Comparison of ENCODE assay signal across 8 cellular contexts in the genomic region with DNA sequence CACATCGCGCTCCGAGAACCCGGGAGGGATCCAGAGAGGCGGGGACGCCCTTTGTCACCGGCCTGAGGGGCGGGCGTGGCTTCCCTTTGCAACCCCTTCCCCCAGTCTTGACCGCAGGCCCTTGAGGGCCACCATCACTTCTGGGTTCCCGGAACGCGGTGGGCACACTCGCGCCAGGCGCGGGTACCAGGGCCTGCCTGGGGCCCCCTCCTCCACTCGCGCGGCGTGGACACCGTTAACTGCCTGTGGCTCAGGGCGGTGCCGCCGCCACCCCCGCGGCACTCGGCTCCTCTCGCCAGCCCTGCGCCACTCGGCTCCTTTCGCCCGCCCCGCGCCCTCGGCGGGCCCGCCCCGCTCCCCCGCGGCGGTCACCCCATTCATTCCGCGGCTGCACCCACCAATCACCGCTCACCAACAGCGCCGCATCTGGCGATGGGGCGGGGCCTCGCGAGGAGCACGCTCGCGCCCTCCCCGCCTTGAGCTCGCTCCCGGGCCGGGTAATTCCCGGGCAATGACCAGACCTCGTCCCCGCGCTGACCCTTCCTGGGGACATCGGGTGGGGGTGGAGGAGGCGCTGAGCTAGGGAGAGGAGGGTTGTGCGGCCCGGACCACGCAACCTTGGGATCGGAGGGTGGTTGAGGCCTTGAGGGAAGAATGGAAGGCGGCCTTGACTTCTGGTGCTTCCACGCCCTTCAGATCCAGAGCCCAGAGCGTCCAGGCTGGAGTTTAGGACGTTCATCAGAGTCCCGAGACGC. TPM values are rescaled to one million over a fixed set of nuclear protein-coding genes. Genes with fewer than 3 reads are reported as not detected.
A peak's percentile ranks its signal among the peaks of the same experiment; 100 is the strongest.
DNase-seq lines count a peak whose midpoint lies in the region; ATAC-seq and TF ChIP-seq lines count a peak whose summit lies in the region.

No MANE protein-coding gene starts in this region.

- peak overlapping the region; percentile 100 for H3K27ac Mint-ChIP-seq in nephron progenitor cell

- H3K27me3 Mint-ChIP-seq in nephron progenitor cell (ENCODE audit: low read depth, poor library complexity) = peaks cover 7% of the 10 kb centered on the region

- DNase-seq in ELF-1 (ENCODE audit: low read depth, low spot score) (peak; percentile 97), GOT3 (lab: John Stamatoyannopoulos, UW) (peak; percentile 92), LoVo (ENCODE audit: low spot score) (peak; percentile 92), RWPE1 (ENCODE audit: low spot score) (peak; percentile 95), activated gamma-delta T cell (lab: John Stamatoyannopoulos, UW) (peak; percentile 85), fibroblast of the aortic adventitia (ENCODE audit: low read depth) (peak; percentile 96), nephron progenitor cell (peak; percentile 94)
- peak; percentile 93 for DNase-seq in stimulated activated naive CD8-positive, alpha-beta T cell treated with anti-CD3 and anti-CD28 coated beads, Interleukin-15, Interleukin-2, amounts not matched to agents 100 U/mL and 50 U/mL, for 24 hours

- POLR2A ChIA-PET in RWPE1 (lab: Yijun Ruan, JAX; ENCODE audit: low non-redundant PET) = no interaction called here

- TF ChIP-seq CTCF in RWPE1 (conservative IDR thresholded peaks at IDR 0.05; ENCODE audit: low read depth) (no peak), fibroblast of the aortic adventitia (IDR thresholded peaks at IDR 0.05; ENCODE audit: insufficient read depth, low read length) (no peak), nephron progenitor cell (IDR thresholded peaks at IDR 0.05) (no peak)

- peaks cover 52% of the 10 kb centered on the region for H3K4me1 Mint-ChIP-seq in nephron progenitor cell

- H3K4me3 ChIP-seq in fibroblast of the aortic adventitia (ENCODE audit: low read depth, low read length) = peak overlapping the region; percentile 66

- peak overlapping the region; percentile 81 for H3K4me3 Mint-ChIP-seq in nephron progenitor cell

- H3K36me3 Mint-ChIP-seq in nephron progenitor cell (ENCODE audit: low read depth) = peaks cover 4% of the 10 kb centered on the region

- ATAC-seq in stimulated activated naive CD8-positive, alpha-beta T cell treated with anti-CD3 and anti-CD28 coated beads, Interleukin-15, Interleukin-2, amounts not matched to agents 100 U/mL and 50 U/mL, for 24 hours = peak; percentile 96

- peaks cover 25% of the 10 kb centered on the region for H3K9me3 Mint-ChIP-seq in nephron progenitor cell

- CTCF ChIA-PET in RWPE1 (lab: Yijun Ruan, JAX) = no interaction called here

- peak overlapping the region; percentile 87 for H3K27ac ChIP-seq in RWPE1

RNA-seq across cellular contexts. Expression of a gene that starts 10.5 kb away (rescaled TPM):
- total RNA-seq in fibroblast of the aortic adventitia (ENCODE audit: low replicate concordance) = 38.9 and 95.1 TPM in 2 replicates

Comparison
In these comparisons a context has a peak if more than half of its experiments do, and no peak if none do; other contexts are left out.
1. Peak in every context shown above with its lines: DNase-seq, ATAC-seq, H3K4me3 ChIP-seq and H3K27ac ChIP-seq.